Comparison of ENCODE assay signal across 8 cellular contexts in the genomic region with DNA sequence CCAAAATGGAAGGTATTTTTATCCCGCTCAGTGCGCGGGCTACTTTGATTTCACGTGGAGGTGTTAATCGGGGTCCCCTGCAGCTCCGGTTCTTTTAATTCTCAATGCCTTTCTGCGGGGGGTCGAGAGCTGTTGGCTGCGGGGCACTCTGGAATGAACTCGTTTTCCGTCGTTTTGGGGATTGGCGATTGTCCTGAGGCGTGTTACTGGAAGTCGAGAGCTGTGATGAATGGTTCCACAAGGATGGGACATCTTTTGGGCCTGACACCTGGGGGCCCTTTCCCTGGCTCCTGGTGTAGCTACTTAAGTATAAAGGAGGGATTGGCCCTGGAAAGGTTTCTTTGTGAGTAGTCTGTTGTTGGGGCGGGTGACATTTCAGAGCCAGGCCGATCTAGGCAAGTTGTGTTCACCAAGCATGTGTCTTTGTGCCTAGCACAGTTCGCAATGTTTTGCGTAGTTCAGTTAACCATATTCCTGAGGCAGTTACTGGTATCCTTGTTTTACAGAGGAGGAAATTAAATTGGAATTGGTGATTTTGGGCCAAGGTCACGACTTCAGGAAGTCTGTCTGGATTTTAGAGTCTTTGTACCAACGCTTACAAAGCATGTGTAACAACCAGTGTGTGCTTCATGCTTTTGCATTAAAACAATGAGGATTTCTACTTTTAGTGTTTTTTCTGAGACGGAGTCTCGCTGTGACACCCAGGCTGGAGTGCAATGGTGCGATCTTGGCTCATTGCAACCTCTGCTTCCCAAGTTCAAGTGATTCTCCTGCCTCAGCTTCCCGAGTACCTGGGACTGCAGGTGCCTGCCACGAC. TPM values are rescaled to one million over a fixed set of nuclear protein-coding genes. Genes with fewer than 3 reads are reported as not detected.
DNase-seq lines count a peak whose midpoint lies in the region; ATAC-seq and TF ChIP-seq lines count a peak whose summit lies in the region.

No MANE protein-coding gene starts in this region.

- TF ChIP-seq POLR2A in esophagus squamous epithelium (IDR thresholded peaks at IDR 0.05), result no peak
- TF ChIP-seq POLR2A in gastrocnemius medialis (IDR thresholded peaks at IDR 0.05), result no peak

- intact Hi-C loops in esophagus squamous epithelium (cut with DNase I) (no loop called here), gastrocnemius medialis (cut with DNase I; ENCODE audit: low total_unique reads) (no loop called here)

- H3K79me1 ChIP-seq in H9 (ENCODE audit: insufficient read depth, low read depth, low read length, poor library complexity, severe bottlenecking), result no peaks in the 10 kb centered on the region

- H3K9ac ChIP-seq in H9 (ENCODE audit: extremely low read depth, insufficient read length, low read length), result peak overlapping the region; percentile 100

- H3K18ac ChIP-seq in H9 (ENCODE audit: insufficient read length, low read depth, low read length), result peak overlapping the region; percentile 91

- H3K9me3 ChIP-seq in H9 (ENCODE audit: control insufficient read depth, low read depth, low read length) (no peaks in the 10 kb centered on the region), RWPE2 (ENCODE audit: severe bottlenecking) (no peaks in the 10 kb centered on the region), esophagus squamous epithelium (no peaks in the 10 kb centered on the region), gastrocnemius medialis (no peaks in the 10 kb centered on the region)

- H3K27me3 ChIP-seq in H9 (ENCODE audit: insufficient read depth, low read length) (no peaks in the 10 kb centered on the region), RWPE2 (ENCODE audit: insufficient read depth, poor library complexity, severe bottlenecking) (no peaks in the 10 kb centered on the region), esophagus squamous epithelium (no peaks in the 10 kb centered on the region), gastrocnemius medialis (no peaks in the 10 kb centered on the region)

- peak overlapping the region; percentile 97 for H2BK5ac ChIP-seq in H9 (ENCODE audit: insufficient read length, low read length)

- TF ChIP-seq CTCF in H9 (conservative IDR thresholded peaks at IDR 0.05), result no peak
- TF ChIP-seq CTCF in RWPE2 (IDR thresholded peaks at IDR 0.05; ENCODE audit: poor library complexity, severe bottlenecking), result no peak
- no peak for TF ChIP-seq CTCF in esophagus squamous epithelium (IDR thresholded peaks at IDR 0.05)
- no peak for TF ChIP-seq CTCF in gastrocnemius medialis (IDR thresholded peaks at IDR 0.05 in 4 of 5, conservative IDR thresholded peaks at IDR 0.05 in 1 of 5)

- no peak for DNase-seq in H9
- DNase-seq in RWPE2 (ENCODE audit: low spot score), result no peak
- no peak for DNase-seq in esophagus squamous epithelium (lab: John Stamatoyannopoulos, UW)
- no peak for DNase-seq in gastrocnemius medialis
- no peak for DNase-seq in UCSD-AML1 (lab: John Stamatoyannopoulos, UW; ENCODE audit: unreplicated experiment)
- DNase-seq in epidermal melanocyte (ENCODE audit: insufficient read length, low spot score), result no peak

- peaks cover 13% of the 10 kb centered on the region for H3K23me2 ChIP-seq in H9 (ENCODE audit: insufficient read length, low read depth, low read length, poor library complexity, severe bottlenecking)

- peak overlapping the region; percentile 59 for H3K27ac ChIP-seq in H9 (ENCODE audit: insufficient read length, low read depth, low read length)
- peak overlapping the region; percentile 89 for H3K27ac ChIP-seq in RWPE2 (ENCODE audit: poor library complexity, severe bottlenecking)
- peak overlapping the region; percentile 80 to 98 (median 94) for H3K27ac ChIP-seq in esophagus squamous epithelium
- H3K27ac ChIP-seq in gastrocnemius medialis, result peak overlapping the region; percentile 87 to 98 (median 94)

- peak overlapping the region; percentile 49 for H4K91ac ChIP-seq in H9 (ENCODE audit: insufficient read length, low read depth, low read length)

- peaks cover 57% of the 10 kb centered on the region for H3K36me3 ChIP-seq in RWPE2 (ENCODE audit: low read depth)
- H3K36me3 ChIP-seq in esophagus squamous epithelium, result peaks cover 16 to 50% (median 31%) of the 10 kb centered on the region in 3 donors
- peaks cover 0 to 38% of the 10 kb centered on the region in 2 donors for H3K36me3 ChIP-seq in gastrocnemius medialis

- in situ Hi-C loops in gastrocnemius medialis (cut with MboI; ENCODE audit: low sequenced_read_pairs in 4 of 4), result no loop called here

- peaks cover 13 to 20% of the 10 kb centered on the region in 2 experiments for H3K4me1 Mint-ChIP-seq in H9

- H3K23ac ChIP-seq in H9 (ENCODE audit: insufficient read length, low read depth, low read length), result no peak overlapping the region

- WGBS in H9 (ENCODE audit: extremely low coverage, insufficient read length, low lambda C conversion rate), result no CpG with 5 or more reads among the region's 26 CpGs
- WGBS in esophagus squamous epithelium, 2 donors, result 0 to 3% methylated on average over 18 of the region's 26 CpGs

- peak overlapping the region; percentile 91 for H4K5ac ChIP-seq in H9 (ENCODE audit: insufficient read length, low read depth, low read length)

- H3K14ac ChIP-seq in H9 (ENCODE audit: insufficient read depth, low read length), result peak overlapping the region; percentile 99

- no peak overlapping the region for H2AFZ ChIP-seq in H9 (ENCODE audit: low read length)

- peak overlapping the region; percentile 91 to 96 for H3K4me3 Mint-ChIP-seq in H9

- no peaks in the 10 kb centered on the region for H4K20me1 ChIP-seq in H9 (ENCODE audit: control insufficient read depth, insufficient read depth, insufficient read length)

- H3K56ac ChIP-seq in H9 (ENCODE audit: insufficient read length, low read depth, low read length), result peak overlapping the region; percentile 91

- no peak overlapping the region for H2BK15ac ChIP-seq in H9 (ENCODE audit: low read depth, low read length)

- H3K79me2 ChIP-seq in H9 (ENCODE audit: insufficient read depth, low read length), result peaks cover 18% of the 10 kb centered on the region

- peak overlapping the region; percentile 99 to 100 (median 100) for H3K27ac Mint-ChIP-seq in H9

- peak overlapping the region; percentile 77 for H3K4me3 ChIP-seq in RWPE2 (ENCODE audit: severe bottlenecking)
- peak overlapping the region; percentile 51 to 99 (median 86) for H3K4me3 ChIP-seq in esophagus squamous epithelium
- H3K4me3 ChIP-seq in gastrocnemius medialis, result peak overlapping the region; percentile 83 to 96 (median 90)

- H3K4me1 ChIP-seq in H9 (ENCODE audit: insufficient read depth, low read length) (no peaks in the 10 kb centered on the region), RWPE2 (ENCODE audit: insufficient read depth, poor library complexity, severe bottlenecking) (no peaks in the 10 kb centered on the region), esophagus squamous epithelium (peaks cover 8 to 41% (median 27%) of the 10 kb centered on the region in 3 donors), gastrocnemius medialis (peaks cover 21 to 29% of the 10 kb centered on the region in 2 donors)

- H3K4me2 ChIP-seq in H9 (ENCODE audit: insufficient read depth, insufficient read length, low read length), result peak overlapping the region; percentile 100

- no peak overlapping the region; the same call in 1 of the 2 replicates for H3K4ac ChIP-seq in H9 (ENCODE audit: low read depth, low read length)

- H4K8ac ChIP-seq in H9 (replicated peaks; ENCODE audit: insufficient read length, low read depth, low read length), result no peak overlapping the region

- peak overlapping the region; percentile 27 for H2AK5ac ChIP-seq in H9 (ENCODE audit: insufficient read length, low read length)

- no peak overlapping the region for H2BK120ac ChIP-seq in H9 (ENCODE audit: low read depth, low read length, poor library complexity, severe bottlenecking)

- no peak overlapping the region for H2BK20ac ChIP-seq in H9 (ENCODE audit: low read depth, low read length, poor library complexity, severe bottlenecking)

- H3K36me3 Mint-ChIP-seq in H9 (ENCODE audit: insufficient read depth in 1 of 3, low read depth in 3 of 3), result peaks cover 52 to 58% (median 55%) of the 10 kb centered on the region in 3 experiments

- H2BK12ac ChIP-seq in H9 (ENCODE audit: insufficient read length, low read depth, low read length), result no peak overlapping the region

- peaks cover 12 to 14% of the 10 kb centered on the region in 2 experiments; a peak in 4 of 5 replicates for H3K9me3 Mint-ChIP-seq in H9

- H3K27me3 Mint-ChIP-seq in H9 (ENCODE audit: low read depth), result peaks cover 11% of the 10 kb centered on the region; the same call in 1 of the 2 replicates

- H3T11ph ChIP-seq in H9 (ENCODE audit: low read length), result no peak overlapping the region

- ATAC-seq in RWPE2 (ENCODE audit: low read depth) (no peak), gastrocnemius medialis (no peak), GM21390 (IDR thresholded peaks at IDR 0.05; ENCODE audit: unreplicated experiment) (no peak), GM18873 (IDR thresholded peaks at IDR 0.05; ENCODE audit: low FRiP score, unreplicated experiment) (no peak)

RNA-seq across cellular contexts. Expression of a gene that starts 0.8 kb away (rescaled TPM):
- total RNA-seq in H9 (2021), result 3,286 and 3,356 TPM in 2 replicates
- total RNA-seq in esophagus squamous epithelium, result 1,000 to 10,000 TPM; 1,642 to 4,119 (median 2,165) TPM
- 1,000 to 10,000 TPM; 1,565 to 2,260 (median 1,899) TPM for total RNA-seq in gastrocnemius medialis

RNA-seq across cellular contexts. Expression of a gene that starts 8.0 kb away (rescaled TPM):
- 2,503 and 2,512 TPM in 2 replicates for total RNA-seq in H9 (2021)
- total RNA-seq in esophagus squamous epithelium, result 1,000 to 10,000 TPM; 2,317 to 5,784 (median 3,336) TPM
- 1,000 to 10,000 TPM; 2,509 to 3,015 (median 2,721) TPM for total RNA-seq in gastrocnemius medialis

RNA-seq across cellular contexts. Expression of a gene that starts 14.2 kb away (rescaled TPM):
- total RNA-seq in H9 (2021) (2.1 and 2.6 TPM in 2 replicates), esophagus squamous epithelium (1 to 10 TPM in 3 of 4 donors, under 1 TPM in 1; 0.75 to 4.2 (median 2.7) TPM), gastrocnemius medialis (1 to 10 TPM in 3 of 4 donors, under 1 TPM in 1; 0.91 to 2.7 (median 1.2) TPM)

RNA-seq across cellular contexts. Expression of a gene that starts 24.2 kb away (rescaled TPM):
- total RNA-seq in H9 (2021) (41.1 and 45.4 TPM in 2 replicates), esophagus squamous epithelium (100 to 1,000 TPM in 1 of 4 donors, 10 to 100 TPM in 3; 18.0 to 129 (median 60.0) TPM), gastrocnemius medialis (10 to 100 TPM; 54.8 to 68.2 (median 59.7) TPM)

RNA-seq across cellular contexts. Expression of a gene that starts 35.2 kb away (rescaled TPM):
- total RNA-seq in H9 (2021) (51.7 and 54.4 TPM in 2 replicates), esophagus squamous epithelium (10 to 100 TPM; 35.9 to 56.5 (median 39.0) TPM), gastrocnemius medialis (10 to 100 TPM in 2 of 4 donors, 1 to 10 TPM in 2; 8.0 to 12.6 (median 9.9) TPM)
